ENCODE assay signal across 10 cellular contexts in the genomic region with DNA sequence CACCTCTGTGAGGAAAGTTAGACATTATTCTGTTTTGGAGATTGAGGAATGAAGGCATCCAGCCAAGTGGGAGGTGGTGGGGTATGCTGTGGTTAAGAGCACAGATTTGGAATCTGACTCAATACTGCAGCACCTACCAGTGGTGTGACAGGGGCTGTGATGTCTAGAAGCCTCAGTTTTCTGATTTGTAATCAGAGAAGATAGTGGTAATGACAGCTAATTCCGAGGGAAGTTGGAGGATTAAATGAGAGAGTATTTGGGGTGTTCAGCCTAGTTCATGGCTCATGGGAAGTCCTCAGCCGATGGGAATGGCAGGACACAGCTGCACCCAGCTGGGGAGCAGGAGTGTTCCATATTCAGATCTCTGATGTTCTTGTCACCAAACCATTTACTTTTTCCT. TPM values are rescaled to one million over a fixed set of nuclear protein-coding genes. Genes with fewer than 3 reads are reported as not detected.
DNase-seq lines count a peak whose midpoint lies in the region; ATAC-seq and TF ChIP-seq lines count a peak whose summit lies in the region.
"Had no signal": no experiment of that assay in that cellular context is flagged by ENCODE, and none has a peak within 500 bp of the region (broad histone marks: within the 10 kb centered on the region; RNA-seq: fewer than 3 reads in every experiment).

No MANE protein-coding gene starts in this region.

- DNase-seq in activated CD4-positive, alpha-beta T cell treated with anti-CD3 and anti-CD28 coated beads for 36 hours, result no peak
- DNase-seq in activated CD4-positive, alpha-beta T cell treated with anti-CD3 and anti-CD28 coated beads for 1 hour, result no peak
- DNase-seq in T-cell (no peak), foreskin fibroblast (peak; percentile 28 to 63), KG1 (lab: John Stamatoyannopoulos, UW) (no peak)
- no peak for DNase-seq in stimulated activated naive B cell treated with anti-CD40 and anti-IgM and Interleukin-4, amounts not matched to agents 10 μg/mL and 1 μg/mL and 100 μg/mL, for 72 hours
- DNase-seq: BE2C, NCI-H526 treated with DMSO at 0.1 percent for 48 hours had no signal

- H3K4me3 Mint-ChIP-seq in activated CD4-positive, alpha-beta T cell treated with anti-CD3 and anti-CD28 coated beads for 36 hours, result no peak overlapping the region
- H3K4me3 Mint-ChIP-seq in T-cell, result peak overlapping the region in 1 of 3 donors; percentile 42
- no peak overlapping the region for H3K4me3 Mint-ChIP-seq in stimulated activated naive B cell treated with anti-CD40 and anti-IgM and Interleukin-4, amounts not matched to agents 10 μg/mL and 1 μg/mL and 100 μg/mL, for 72 hours

- POLR2A ChIA-PET in activated CD4-positive, alpha-beta T cell treated with anti-CD3 and anti-CD28 coated beads for 36 hours (lab: Charles Lee), result no interaction called here
- POLR2A ChIA-PET in T-cell (lab: Charles Lee), result interaction anchor here in 1 of 2 donors (0.6 kb wide), 1 partner anchor 43 kb away, joined by 3 read pairs; no protein-coding TSS in a partner anchor

- no peak overlapping the region for H3K27ac Mint-ChIP-seq in activated CD4-positive, alpha-beta T cell treated with anti-CD3 and anti-CD28 coated beads for 36 hours
- peak overlapping the region; percentile 52 to 66 for H3K27ac Mint-ChIP-seq in T-cell
- H3K27ac Mint-ChIP-seq in stimulated activated naive B cell treated with anti-CD40 and anti-IgM and Interleukin-4, amounts not matched to agents 10 μg/mL and 1 μg/mL and 100 μg/mL, for 72 hours, result peak overlapping the region; percentile 83

- peaks cover 48% of the 10 kb centered on the region for H3K4me1 Mint-ChIP-seq in activated CD4-positive, alpha-beta T cell treated with anti-CD3 and anti-CD28 coated beads for 36 hours
- peaks cover 45 to 56% (median 53%) of the 10 kb centered on the region in 3 donors for H3K4me1 Mint-ChIP-seq in T-cell
- peaks cover 20 to 41% of the 10 kb centered on the region in 2 donors for H3K4me1 Mint-ChIP-seq in stimulated activated naive B cell treated with anti-CD40 and anti-IgM and Interleukin-4, amounts not matched to agents 10 μg/mL and 1 μg/mL and 100 μg/mL, for 72 hours

- intact Hi-C loops in activated CD4-positive, alpha-beta T cell treated with anti-CD3 and anti-CD28 coated beads for 36 hours (cut with DNase I, micrococcal nuclease), result no loop called here

- CTCF ChIA-PET in activated CD4-positive, alpha-beta T cell treated with anti-CD3 and anti-CD28 coated beads for 36 hours (lab: Charles Lee), result interaction anchor here (1.1 to 5.8 kb wide), 3 partner anchors 9 to 70 kb away, joined by 3 to 22 read pairs (median 4); partner anchors contain the start of gene SLC9A8
- CTCF ChIA-PET in T-cell (lab: Charles Lee), result interaction anchor here in 1 of 2 donors (0.6 kb wide), 1 partner anchor 95 kb away, joined by 3 read pairs; no protein-coding TSS in a partner anchor

- H3K27me3 Mint-ChIP-seq in activated CD4-positive, alpha-beta T cell treated with anti-CD3 and anti-CD28 coated beads for 36 hours, result no peaks in the 10 kb centered on the region
- no peaks in the 10 kb centered on the region for H3K27me3 Mint-ChIP-seq in T-cell
- H3K27me3 Mint-ChIP-seq in stimulated activated naive B cell treated with anti-CD40 and anti-IgM and Interleukin-4, amounts not matched to agents 10 μg/mL and 1 μg/mL and 100 μg/mL, for 72 hours, result no peaks in the 10 kb centered on the region

- peak; percentile 37 for ATAC-seq in activated CD4-positive, alpha-beta T cell treated with anti-CD3 and anti-CD28 coated beads for 36 hours
- ATAC-seq in T-cell (replicated peaks in 1 of 4) (no peak), HG03196 (IDR thresholded peaks at IDR 0.05; ENCODE audit: unreplicated experiment) (no peak), GM21381 (IDR thresholded peaks at IDR 0.05; ENCODE audit: unreplicated experiment) (no peak)
- peak; percentile 36 to 52 for ATAC-seq in stimulated activated naive B cell treated with anti-CD40 and anti-IgM and Interleukin-4, amounts not matched to agents 10 μg/mL and 1 μg/mL and 100 μg/mL, for 72 hours (replicated peaks)

- peak; percentile 37 for TF ChIP-seq CTCF in foreskin fibroblast (IDR thresholded peaks at IDR 0.05; ENCODE audit: low read depth, low read length)

- no peak overlapping the region for H3K4me3 ChIP-seq in foreskin fibroblast (ENCODE audit: low read depth in 1 of 2, low read length in 2 of 2)

- H3K36me3 Mint-ChIP-seq in activated CD4-positive, alpha-beta T cell treated with anti-CD3 and anti-CD28 coated beads for 36 hours (ENCODE audit: low read depth), result peaks cover 63% of the 10 kb centered on the region
- H3K36me3 Mint-ChIP-seq in T-cell, result peaks cover 49% of the 10 kb centered on the region
- peaks cover 35 to 53% of the 10 kb centered on the region in 2 donors for H3K36me3 Mint-ChIP-seq in stimulated activated naive B cell treated with anti-CD40 and anti-IgM and Interleukin-4, amounts not matched to agents 10 μg/mL and 1 μg/mL and 100 μg/mL, for 72 hours

- no peaks in the 10 kb centered on the region for H3K9me3 Mint-ChIP-seq in activated CD4-positive, alpha-beta T cell treated with anti-CD3 and anti-CD28 coated beads for 36 hours (ENCODE audit: low read depth)
- H3K9me3 Mint-ChIP-seq in T-cell, result no peaks in the 10 kb centered on the region
- H3K9me3 Mint-ChIP-seq in stimulated activated naive B cell treated with anti-CD40 and anti-IgM and Interleukin-4, amounts not matched to agents 10 μg/mL and 1 μg/mL and 100 μg/mL, for 72 hours, result no peaks in the 10 kb centered on the region

RNA-seq across cellular contexts. Expression of gene SLC9A8, which starts 9.2 kb away (rescaled TPM):
- 10 to 100 TPM; 12.6 to 16.7 TPM for total RNA-seq in activated CD4-positive, alpha-beta T cell treated with anti-CD3 and anti-CD28 coated beads for 36 hours
- total RNA-seq in T-cell, result 10 to 100 TPM; 22.2 to 34.2 (median 25.6) TPM

Comparison
In these comparisons a context has a peak if more than half of its experiments do, and no peak if none do; other contexts are left out.
1. ATAC-seq: peak in activated CD4-positive, alpha-beta T cell treated with anti-CD3 and anti-CD28 coated beads for 36 hours (single experiment) and stimulated activated naive B cell treated with anti-CD40 and anti-IgM and Interleukin-4, amounts not matched to agents 10 μg/mL and 1 μg/mL and 100 μg/mL, for 72 hours (2 of 2); none in T-cell (0 of 4), HG03196 (single experiment) and GM21381 (single experiment).
2. DNase-seq: peak in foreskin fibroblast (2 of 2); none in activated CD4-positive, alpha-beta T cell treated with anti-CD3 and anti-CD28 coated beads for 36 hours (single experiment), activated CD4-positive, alpha-beta T cell treated with anti-CD3 and anti-CD28 coated beads for 1 hour (single experiment), T-cell (0 of 34), stimulated activated naive B cell treated with anti-CD40 and anti-IgM and Interleukin-4, amounts not matched to agents 10 μg/mL and 1 μg/mL and 100 μg/mL, for 72 hours (single experiment) and KG1 (single experiment).